In the genomic region with DNA sequence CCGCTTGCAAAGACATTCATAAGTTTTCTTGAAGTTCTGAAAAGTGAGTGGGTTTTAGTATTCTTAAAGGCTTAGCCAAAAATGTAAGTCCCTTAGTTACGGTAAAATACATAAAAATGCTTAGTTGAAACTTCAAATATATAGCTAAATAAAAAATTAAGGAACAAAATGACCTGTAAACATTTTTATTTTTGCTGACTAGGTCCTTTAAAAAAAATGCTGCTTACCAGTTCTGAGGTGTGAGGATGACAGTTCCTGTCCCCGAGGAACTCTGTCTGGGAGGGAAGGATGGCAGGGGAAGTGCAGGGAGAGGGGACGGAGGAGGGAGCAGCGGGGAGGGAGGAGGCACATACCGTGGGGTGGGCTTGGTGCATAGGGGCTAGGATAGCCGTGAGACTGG, we compare ENCODE assay signal across 1 cellular context.
TF ChIP-seq lines count a peak whose summit lies in the region.

No MANE protein-coding gene starts in this region.

TF ChIP-seq in GM23338, 12 proteins besides CTCF, POLR2A, EP300 and RAD21:
- TF ChIP-seq, protein P1, sequence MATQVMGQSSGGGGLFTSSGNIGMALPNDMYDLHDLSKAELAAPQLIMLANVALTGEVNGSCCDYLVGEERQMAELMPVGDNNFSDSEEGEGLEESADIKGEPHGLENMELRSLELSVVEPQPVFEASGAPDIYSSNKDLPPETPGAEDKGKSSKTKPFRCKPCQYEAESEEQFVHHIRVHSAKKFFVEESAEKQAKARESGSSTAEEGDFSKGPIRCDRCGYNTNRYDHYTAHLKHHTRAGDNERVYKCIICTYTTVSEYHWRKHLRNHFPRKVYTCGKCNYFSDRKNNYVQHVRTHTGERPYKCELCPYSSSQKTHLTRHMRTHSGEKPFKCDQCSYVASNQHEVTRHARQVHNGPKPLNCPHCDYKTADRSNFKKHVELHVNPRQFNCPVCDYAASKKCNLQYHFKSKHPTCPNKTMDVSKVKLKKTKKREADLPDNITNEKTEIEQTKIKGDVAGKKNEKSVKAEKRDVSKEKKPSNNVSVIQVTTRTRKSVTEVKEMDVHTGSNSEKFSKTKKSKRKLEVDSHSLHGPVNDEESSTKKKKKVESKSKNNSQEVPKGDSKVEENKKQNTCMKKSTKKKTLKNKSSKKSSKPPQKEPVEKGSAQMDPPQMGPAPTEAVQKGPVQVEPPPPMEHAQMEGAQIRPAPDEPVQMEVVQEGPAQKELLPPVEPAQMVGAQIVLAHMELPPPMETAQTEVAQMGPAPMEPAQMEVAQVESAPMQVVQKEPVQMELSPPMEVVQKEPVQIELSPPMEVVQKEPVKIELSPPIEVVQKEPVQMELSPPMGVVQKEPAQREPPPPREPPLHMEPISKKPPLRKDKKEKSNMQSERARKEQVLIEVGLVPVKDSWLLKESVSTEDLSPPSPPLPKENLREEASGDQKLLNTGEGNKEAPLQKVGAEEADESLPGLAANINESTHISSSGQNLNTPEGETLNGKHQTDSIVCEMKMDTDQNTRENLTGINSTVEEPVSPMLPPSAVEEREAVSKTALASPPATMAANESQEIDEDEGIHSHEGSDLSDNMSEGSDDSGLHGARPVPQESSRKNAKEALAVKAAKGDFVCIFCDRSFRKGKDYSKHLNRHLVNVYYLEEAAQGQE (IDR thresholded peaks at IDR 0.05; ENCODE audit: unreplicated experiment), result no peak
- TF ChIP-seq NANOG (IDR thresholded peaks at IDR 0.05; ENCODE audit: borderline replicate concordance) (no peak), EZH2 (IDR thresholded peaks at IDR 0.05; ENCODE audit: low read depth, unreplicated experiment) (no peak), ZNF331 (CRISPR knock-in tag; IDR thresholded peaks at IDR 0.05; ENCODE audit: low read depth) (no peak)
- TF ChIP-seq, protein P2, sequence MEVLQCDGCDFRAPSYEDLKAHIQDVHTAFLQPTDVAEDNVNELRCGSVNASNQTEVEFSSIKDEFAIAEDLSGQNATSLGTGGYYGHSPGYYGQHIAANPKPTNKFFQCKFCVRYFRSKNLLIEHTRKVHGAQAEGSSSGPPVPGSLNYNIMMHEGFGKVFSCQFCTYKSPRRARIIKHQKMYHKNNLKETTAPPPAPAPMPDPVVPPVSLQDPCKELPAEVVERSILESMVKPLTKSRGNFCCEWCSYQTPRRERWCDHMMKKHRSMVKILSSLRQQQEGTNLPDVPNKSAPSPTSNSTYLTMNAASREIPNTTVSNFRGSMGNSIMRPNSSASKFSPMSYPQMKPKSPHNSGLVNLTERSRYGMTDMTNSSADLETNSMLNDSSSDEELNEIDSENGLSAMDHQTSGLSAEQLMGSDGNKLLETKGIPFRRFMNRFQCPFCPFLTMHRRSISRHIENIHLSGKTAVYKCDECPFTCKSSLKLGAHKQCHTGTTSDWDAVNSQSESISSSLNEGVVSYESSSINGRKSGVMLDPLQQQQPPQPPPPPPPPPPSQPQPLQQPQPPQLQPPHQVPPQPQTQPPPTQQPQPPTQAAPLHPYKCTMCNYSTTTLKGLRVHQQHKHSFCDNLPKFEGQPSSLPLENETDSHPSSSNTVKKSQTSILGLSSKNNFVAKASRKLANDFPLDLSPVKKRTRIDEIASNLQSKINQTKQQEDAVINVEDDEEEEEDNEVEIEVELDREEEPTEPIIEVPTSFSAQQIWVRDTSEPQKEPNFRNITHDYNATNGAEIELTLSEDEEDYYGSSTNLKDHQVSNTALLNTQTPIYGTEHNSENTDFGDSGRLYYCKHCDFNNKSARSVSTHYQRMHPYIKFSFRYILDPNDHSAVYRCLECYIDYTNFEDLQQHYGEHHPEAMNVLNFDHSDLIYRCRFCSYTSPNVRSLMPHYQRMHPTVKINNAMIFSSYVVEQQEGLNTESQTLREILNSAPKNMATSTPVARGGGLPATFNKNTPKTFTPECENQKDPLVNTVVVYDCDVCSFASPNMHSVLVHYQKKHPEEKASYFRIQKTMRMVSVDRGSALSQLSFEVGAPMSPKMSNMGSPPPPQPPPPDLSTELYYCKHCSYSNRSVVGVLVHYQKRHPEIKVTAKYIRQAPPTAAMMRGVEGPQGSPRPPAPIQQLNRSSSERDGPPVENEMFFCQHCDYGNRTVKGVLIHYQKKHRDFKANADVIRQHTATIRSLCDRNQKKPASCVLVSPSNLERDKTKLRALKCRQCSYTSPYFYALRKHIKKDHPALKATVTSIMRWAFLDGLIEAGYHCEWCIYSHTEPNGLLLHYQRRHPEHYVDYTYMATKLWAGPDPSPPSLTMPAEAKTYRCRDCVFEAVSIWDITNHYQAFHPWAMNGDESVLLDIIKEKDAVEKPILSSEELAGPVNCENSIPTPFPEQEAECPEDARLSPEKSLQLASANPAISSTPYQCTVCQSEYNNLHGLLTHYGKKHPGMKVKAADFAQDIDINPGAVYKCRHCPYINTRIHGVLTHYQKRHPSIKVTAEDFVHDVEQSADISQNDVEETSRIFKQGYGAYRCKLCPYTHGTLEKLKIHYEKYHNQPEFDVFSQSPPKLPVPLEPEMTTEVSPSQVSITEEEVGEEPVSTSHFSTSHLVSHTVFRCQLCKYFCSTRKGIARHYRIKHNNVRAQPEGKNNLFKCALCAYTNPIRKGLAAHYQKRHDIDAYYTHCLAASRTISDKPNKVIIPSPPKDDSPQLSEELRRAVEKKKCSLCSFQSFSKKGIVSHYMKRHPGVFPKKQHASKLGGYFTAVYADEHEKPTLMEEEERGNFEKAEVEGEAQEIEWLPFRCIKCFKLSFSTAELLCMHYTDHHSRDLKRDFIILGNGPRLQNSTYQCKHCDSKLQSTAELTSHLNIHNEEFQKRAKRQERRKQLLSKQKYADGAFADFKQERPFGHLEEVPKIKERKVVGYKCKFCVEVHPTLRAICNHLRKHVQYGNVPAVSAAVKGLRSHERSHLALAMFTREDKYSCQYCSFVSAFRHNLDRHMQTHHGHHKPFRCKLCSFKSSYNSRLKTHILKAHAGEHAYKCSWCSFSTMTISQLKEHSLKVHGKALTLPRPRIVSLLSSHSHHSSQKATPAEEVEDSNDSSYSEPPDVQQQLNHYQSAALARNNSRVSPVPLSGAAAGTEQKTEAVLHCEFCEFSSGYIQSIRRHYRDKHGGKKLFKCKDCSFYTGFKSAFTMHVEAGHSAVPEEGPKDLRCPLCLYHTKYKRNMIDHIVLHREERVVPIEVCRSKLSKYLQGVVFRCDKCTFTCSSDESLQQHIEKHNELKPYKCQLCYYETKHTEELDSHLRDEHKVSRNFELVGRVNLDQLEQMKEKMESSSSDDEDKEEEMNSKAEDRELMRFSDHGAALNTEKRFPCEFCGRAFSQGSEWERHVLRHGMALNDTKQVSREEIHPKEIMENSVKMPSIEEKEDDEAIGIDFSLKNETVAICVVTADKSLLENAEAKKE (CRISPR knock-in tag; IDR thresholded peaks at IDR 0.05), result no peak
TF ChIP-seq in GM23338: peak in this region for 0.
